ENCODE assay signal across 15 cellular contexts in genomic region chr2:231384970-231385369, GRCh38. TPM values are rescaled to one million over a fixed set of nuclear protein-coding genes. Genes with fewer than 3 reads are reported as not detected.
"Had no signal": no experiment of that assay in that cellular context is flagged by ENCODE, and none has a peak within 500 bp of the region (broad histone marks: within the 10 kb centered on the region; RNA-seq: fewer than 3 reads in every experiment).

No MANE protein-coding gene starts in this region.

- H3K4me1 Mint-ChIP-seq: stimulated activated naive CD8-positive, alpha-beta T cell treated with anti-CD3 and anti-CD28 coated beads, Interleukin-15, amount 100 ng/mL, for 72 hours had no signal

- H3K9me3 ChIP-seq: ovary had no signal

- H3K36me3 ChIP-seq: brain microvascular endothelial cell, ovary had no signal

- H3K27me3 ChIP-seq: brain microvascular endothelial cell, gastroesophageal sphincter, ovary had no signal

- H3K27ac Mint-ChIP-seq: stimulated activated naive CD8-positive, alpha-beta T cell treated with anti-CD3 and anti-CD28 coated beads, Interleukin-15, amount 100 ng/mL, for 72 hours; type B pancreatic cell had no signal

- H3K4me3 ChIP-seq: gastroesophageal sphincter, lung, ovary had no signal

- DNase-seq: activated naive CD4-positive, alpha-beta T cell treated with Interleukin-2 at 50 U/mL for 16 hours; anterior cingulate cortex; brain microvascular endothelial cell; cerebellar nuclear complex; effector CD8-positive, alpha-beta T cell; islet precursor cell; midbrain; ovary; stimulated activated naive CD8-positive, alpha-beta T cell treated with anti-CD3 and anti-CD28 coated beads, Interleukin-15, amount 100 ng/mL, for 72 hours; T1000 had no signal

- H3K4me3 Mint-ChIP-seq: stimulated activated naive CD8-positive, alpha-beta T cell treated with anti-CD3 and anti-CD28 coated beads, Interleukin-15, amount 100 ng/mL, for 72 hours; type B pancreatic cell had no signal

- H3K27me3 Mint-ChIP-seq: stimulated activated naive CD8-positive, alpha-beta T cell treated with anti-CD3 and anti-CD28 coated beads, Interleukin-15, amount 100 ng/mL, for 72 hours; type B pancreatic cell had no signal

- H3K27ac ChIP-seq: brain microvascular endothelial cell, epithelial cell of prostate, gastroesophageal sphincter, ovary had no signal

RNA-seq across cellular contexts. Expression of gene B3GNT7, which starts 10.5 kb away (rescaled TPM):
- total RNA-seq: myocyte had no signal
